Comparison of ENCODE assay signal across 11 cellular contexts in the genomic region with DNA sequence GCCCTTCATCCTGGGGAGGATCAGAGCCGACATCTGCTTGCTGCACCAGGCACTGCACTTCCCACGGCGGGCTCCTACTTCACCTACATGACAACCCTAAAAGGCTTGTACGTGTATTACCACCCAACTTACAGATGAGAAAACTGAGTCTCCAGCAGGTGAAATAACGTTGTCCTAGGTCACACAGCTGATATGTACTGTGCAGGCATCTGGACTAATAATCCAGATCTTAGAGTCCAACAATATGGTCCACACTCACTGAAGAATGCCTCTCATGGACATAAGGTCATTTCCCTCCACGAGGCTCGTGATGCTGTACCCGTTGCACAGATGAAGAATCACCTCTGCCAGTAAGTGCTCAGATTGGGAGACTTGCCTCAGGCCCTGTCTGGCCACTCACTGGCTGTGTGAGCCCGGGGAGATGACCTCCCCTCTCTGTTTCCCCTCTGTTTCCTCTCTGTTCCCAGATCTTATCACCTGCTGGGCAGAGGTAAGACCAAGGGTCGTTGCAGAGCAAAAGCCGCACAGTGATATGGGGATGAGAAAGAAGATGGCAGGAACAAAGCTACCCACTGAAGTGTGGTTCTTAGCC. TPM values are rescaled to one million over a fixed set of nuclear protein-coding genes. Genes with fewer than 3 reads are reported as not detected.
"Had no signal": no experiment of that assay in that cellular context is flagged by ENCODE, and none has a peak within 500 bp of the region (broad histone marks: within the 10 kb centered on the region; RNA-seq: fewer than 3 reads in every experiment).

No MANE protein-coding gene starts in this region.

- H3K4me1 ChIP-seq: transverse colon had no signal

- H3K27ac ChIP-seq: transverse colon had no signal

- H3K36me3 ChIP-seq: transverse colon had no signal

- H3K79me2 ChIP-seq: parathyroid adenoma had no signal

- H3K9me3 ChIP-seq: esophagus muscularis mucosa, transverse colon had no signal

- H3K27me3 ChIP-seq: esophagus muscularis mucosa, transverse colon had no signal

- H3K4me3 Mint-ChIP-seq: activated naive CD4-positive, alpha-beta T cell treated with anti-CD3 and anti-CD28 coated beads, Interleukin-2, amount 50 U/mL, for 24 hours; brain had no signal

- DNase-seq: amygdala, foreskin fibroblast, head of caudate nucleus, small intestine, T-helper 2 cell, transverse colon had no signal

- H3K27me3 Mint-ChIP-seq: activated naive CD4-positive, alpha-beta T cell treated with anti-CD3 and anti-CD28 coated beads, Interleukin-2, amount 50 U/mL, for 24 hours had no signal

- H3K36me3 Mint-ChIP-seq: activated naive CD4-positive, alpha-beta T cell treated with anti-CD3 and anti-CD28 coated beads, Interleukin-2, amount 50 U/mL, for 24 hours; brain had no signal

- H3K4me3 ChIP-seq: esophagus muscularis mucosa, transverse colon had no signal

- H3K9me3 Mint-ChIP-seq: activated naive CD4-positive, alpha-beta T cell treated with anti-CD3 and anti-CD28 coated beads, Interleukin-2, amount 50 U/mL, for 24 hours; activated T-helper 2 cell treated with anti-CD3 and anti-CD28 coated beads, Interferon-gamma antibody, Interleukin-2, Interleukin-4, amounts not matched to agents 10 μg/mL and 5 μg/mL and 100 μg/mL, durations not matched to agents 14 hours and 24 hours and 36 hours had no signal

- H3K27ac Mint-ChIP-seq: activated naive CD4-positive, alpha-beta T cell treated with anti-CD3 and anti-CD28 coated beads, Interleukin-2, amount 50 U/mL, for 24 hours; activated T-helper 2 cell treated with anti-CD3 and anti-CD28 coated beads, Interferon-gamma antibody, Interleukin-2, Interleukin-4, amounts not matched to agents 10 μg/mL and 5 μg/mL and 100 μg/mL, durations not matched to agents 14 hours and 24 hours and 36 hours; brain had no signal

RNA-seq across cellular contexts. Expression of a gene that starts 32.1 kb away (rescaled TPM):
- total RNA-seq: activated T-helper 2 cell treated with anti-CD3 and anti-CD28 coated beads, Interferon-gamma antibody, Interleukin-2, Interleukin-4, amounts not matched to agents 10 μg/mL and 5 μg/mL and 100 μg/mL, durations not matched to agents 14 hours and 24 hours and 36 hours had no signal
